In the genomic region with DNA sequence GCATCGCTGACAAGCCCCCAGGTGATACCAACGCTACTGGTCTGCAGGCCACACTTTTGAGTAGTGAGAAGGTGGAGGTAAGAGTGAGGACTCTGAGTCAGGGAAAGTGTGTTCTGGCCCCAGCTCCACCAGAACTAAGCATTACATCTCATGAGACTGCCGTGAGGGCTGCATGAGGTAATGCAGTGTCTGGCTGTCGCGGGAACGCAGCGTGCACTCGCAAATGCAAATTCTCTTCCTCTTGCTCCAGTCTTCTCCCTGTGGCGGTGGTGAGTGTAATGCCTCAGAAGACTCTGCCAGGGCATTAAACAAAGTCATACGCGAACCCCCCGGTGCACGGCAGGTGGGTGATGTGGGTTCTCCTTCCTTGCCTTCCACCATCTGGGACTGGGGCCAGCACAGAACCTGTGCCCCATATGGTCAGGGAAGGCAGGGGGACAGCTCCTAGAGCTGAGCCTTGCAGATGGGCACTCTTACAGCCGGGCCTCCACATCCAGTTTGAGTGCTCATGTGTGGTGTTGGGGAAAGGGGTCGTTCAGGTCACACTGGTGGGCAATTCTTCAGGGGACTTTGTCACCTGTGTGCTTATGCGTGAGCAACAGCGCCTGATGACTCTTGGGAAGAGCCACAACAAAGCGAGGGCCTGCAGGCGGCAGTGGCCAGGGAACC, we compare ENCODE assay signal across 8 cellular contexts.
A peak's percentile ranks its signal among the peaks of the same experiment; 100 is the strongest.
DNase-seq lines count a peak whose midpoint lies in the region; ATAC-seq and TF ChIP-seq lines count a peak whose summit lies in the region.

No MANE protein-coding gene starts in this region.

- H3K4me3 Mint-ChIP-seq in naive B cell, result peak overlapping the region; percentile 64 to 98 (median 86)
- H3K4me3 Mint-ChIP-seq in CD4-positive, alpha-beta memory T cell, result no peak overlapping the region

- intact Hi-C loops in CD4-positive, alpha-beta memory T cell (cut with micrococcal nuclease), result no loop called here

- H3K4me1 Mint-ChIP-seq in naive B cell, result peaks cover 50 to 66% (median 61%) of the 10 kb centered on the region in 3 donors
- peaks cover 0 to 4% (median 0%) of the 10 kb centered on the region in 4 donors for H3K4me1 Mint-ChIP-seq in CD4-positive, alpha-beta memory T cell

- no peak overlapping the region for H3K4me3 ChIP-seq in CD4-positive, alpha-beta memory T cell (ENCODE audit: low read length in 2 of 2)

- DNase-seq in naive B cell (peak; percentile 71), NCI-H2081 (lab: John Stamatoyannopoulos, UW) (no peak), AG08395 (ENCODE audit: low spot score) (no peak), NCI-H526 treated with DMSO at 0.1 percent for 48 hours (lab: John Stamatoyannopoulos, UW) (no peak)
- no peak for DNase-seq in CD4-positive, alpha-beta memory T cell

- H3K27ac Mint-ChIP-seq in naive B cell, result peak overlapping the region; percentile 90 to 99 (median 98)
- peak overlapping the region in 2 of 7 donors; percentile 52 to 57 for H3K27ac Mint-ChIP-seq in CD4-positive, alpha-beta memory T cell

- H3K9me3 ChIP-seq in KOPT-K1 (ENCODE audit: insufficient read depth, low read length, poor library complexity, severe bottlenecking), result no peaks in the 10 kb centered on the region
- no peaks in the 10 kb centered on the region for H3K9me3 ChIP-seq in CD4-positive, alpha-beta memory T cell (ENCODE audit: control insufficient read depth in 1 of 2, low read length in 2 of 2)

- H3K27me3 ChIP-seq in CD4-positive, alpha-beta memory T cell (ENCODE audit: insufficient read depth, low read length), result no peaks in the 10 kb centered on the region

- peak; percentile 51 for ATAC-seq in GM18505 (IDR thresholded peaks at IDR 0.05; ENCODE audit: unreplicated experiment)
- peak; percentile 77 for ATAC-seq in GM21515 (IDR thresholded peaks at IDR 0.05; ENCODE audit: unreplicated experiment)
- ATAC-seq in naive B cell (ENCODE audit: low read depth in 2 of 2), result peak; percentile 73 to 74

- H3K36me3 Mint-ChIP-seq in naive B cell, result no peaks in the 10 kb centered on the region
- peaks cover 1 to 4% of the 10 kb centered on the region in 2 donors for H3K36me3 Mint-ChIP-seq in CD4-positive, alpha-beta memory T cell

- H3K36me3 ChIP-seq in KOPT-K1 (ENCODE audit: insufficient read depth, low read length), result no peaks in the 10 kb centered on the region
- H3K36me3 ChIP-seq in CD4-positive, alpha-beta memory T cell (ENCODE audit: insufficient read depth, low read length), result no peaks in the 10 kb centered on the region

- POLR2A ChIA-PET in CD4-positive, alpha-beta memory T cell (lab: Charles Lee; ENCODE audit: partially characterized antibody), result no interaction called here

- TF ChIP-seq POLR2A in GM18505 (IDR thresholded peaks at IDR 0.05; ENCODE audit: borderline replicate concordance, extremely low read depth, insufficient read depth, insufficient read length), result peak; percentile 36

- H3K9me3 Mint-ChIP-seq in naive B cell, result peaks cover 0 to 2% (median 0%) of the 10 kb centered on the region in 7 donors
- peaks cover 0 to 4% (median 0%) of the 10 kb centered on the region in 8 donors for H3K9me3 Mint-ChIP-seq in CD4-positive, alpha-beta memory T cell

- CTCF ChIA-PET in CD4-positive, alpha-beta memory T cell (lab: Charles Lee; ENCODE audit: partially characterized antibody), result no interaction called here

- H3K27me3 Mint-ChIP-seq in naive B cell, result no peaks in the 10 kb centered on the region
- no peaks in the 10 kb centered on the region for H3K27me3 Mint-ChIP-seq in CD4-positive, alpha-beta memory T cell

- H3K27ac ChIP-seq in KOPT-K1 (ENCODE audit: low read depth, low read length, poor library complexity, severe bottlenecking), result peak overlapping the region; percentile 61
- no peak overlapping the region for H3K27ac ChIP-seq in CD4-positive, alpha-beta memory T cell (ENCODE audit: low read depth, low read length)

- no peaks in the 10 kb centered on the region for H3K4me1 ChIP-seq in CD4-positive, alpha-beta memory T cell (ENCODE audit: insufficient read depth, low read length)

Comparison
In these comparisons a context has a peak if more than half of its experiments do, and no peak if none do; other contexts are left out.
1. H3K4me3 Mint-ChIP-seq: peak in naive B cell (8 of 8); none in CD4-positive, alpha-beta memory T cell (0 of 8).
2. Peak in every context shown above with its lines, with median percentiles within 50 percentile points of each other: ATAC-seq.